Comparison of ENCODE assay signal across 25 cellular contexts in the genomic region with DNA sequence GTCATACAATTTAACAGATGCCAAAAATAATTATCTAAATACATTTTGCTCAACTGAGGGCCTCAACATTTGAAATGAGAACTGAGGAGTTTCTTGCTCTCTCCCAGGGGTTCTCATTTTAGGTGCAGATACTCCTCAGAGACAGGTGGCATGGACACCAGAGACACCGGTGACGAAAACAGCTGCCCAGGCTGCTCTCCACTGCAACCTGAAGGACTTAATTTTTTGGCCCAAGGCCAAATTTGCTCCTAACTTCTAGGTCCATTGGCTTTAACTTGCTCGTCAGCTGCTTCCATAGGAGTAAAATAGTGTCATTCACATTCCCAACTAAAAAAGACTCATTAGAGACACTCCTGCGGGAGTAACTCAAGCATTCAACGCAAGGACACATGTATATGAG.
DNase-seq lines count a peak whose midpoint lies in the region; FAIRE-seq and TF ChIP-seq lines count a peak whose summit lies in the region.
"Had no signal": no experiment of that assay in that cellular context is flagged by ENCODE, and none has a peak within 500 bp of the region (broad histone marks: within the 10 kb centered on the region; RNA-seq: fewer than 3 reads in every experiment).

No MANE protein-coding gene starts in this region.

- DNase-seq in DMS 273 (lab: John Stamatoyannopoulos, UW; ENCODE audit: unreplicated experiment) (peak; percentile 53), DMS 273 treated with DMSO at 0.1 percent for 48 hours (lab: John Stamatoyannopoulos, UW) (no peak), NCI-H2196 treated with DMSO at 0.1 percent for 48 hours (lab: John Stamatoyannopoulos, UW; ENCODE audit: unreplicated experiment) (peak; percentile 34), SK-N-DZ (ENCODE audit: low spot score) (peak; percentile 38), small intestine (peak; percentile 7), glutamatergic neuron (no peak), NAMALWA (ENCODE audit: low spot score) (no peak)
- DNase-seq in activated CD8-positive, alpha-beta memory T cell treated with anti-CD3 and anti-CD28 coated beads for 24 hours, result no peak
- DNase-seq: activated CD4-positive, alpha-beta T cell treated with anti-CD3 and anti-CD28 coated beads, Interleukin-2, amount 50 U/mL, for 1 hour; activated CD8-positive, alpha-beta memory T cell treated with anti-CD3 and anti-CD28 coated beads, Interleukin-2, amount 50 U/mL, for 48 hours; activated effector memory CD4-positive, alpha-beta T cell treated with Interleukin-2 at 50 U/mL for 16 hours; AML-193; NCI-H1048; SHP77 treated with DMSO at 0.1 percent for 48 hours; stimulated activated CD4-positive, alpha-beta T cell treated with anti-CD3 and anti-CD28 coated beads, Interleukin-2, amount 100 ng/mL, for 48 hours; stimulated activated naive CD4-positive, alpha-beta T cell treated with Interleukin-2 at 50 U/mL for 16 hours; T-cell; transverse colon had no signal

- no peaks in the 10 kb centered on the region for H3K27me3 ChIP-seq in small intestine (ENCODE audit: control insufficient read depth in 2 of 2, insufficient read depth in 2 of 2, low read length in 2 of 2)
- H3K27me3 ChIP-seq: transverse colon had no signal

- no peaks in the 10 kb centered on the region for H3K4me1 ChIP-seq in small intestine (ENCODE audit: control insufficient read depth in 2 of 2, insufficient read depth in 1 of 2, low read depth in 1 of 2, low read length in 1 of 2)

- H3K9me3 Mint-ChIP-seq in glutamatergic neuron (ENCODE audit: unreplicated experiment), result no peaks in the 10 kb centered on the region
- H3K9me3 Mint-ChIP-seq: mesothelial cell of epicardium, neural crest cell, T-cell had no signal

- H3K27ac Mint-ChIP-seq in glutamatergic neuron (ENCODE audit: unreplicated experiment), result no peak overlapping the region
- H3K27ac Mint-ChIP-seq: T-cell had no signal

- no peak overlapping the region for H3K4me3 Mint-ChIP-seq in glutamatergic neuron (ENCODE audit: unreplicated experiment)
- H3K4me3 Mint-ChIP-seq: brain, mesothelial cell of epicardium, neural crest cell, T-cell had no signal

- WGBS in small intestine, 3 donors, result 89 to 93% (median 89%) methylated on average over 5 of the region's 5 CpGs

- no peaks in the 10 kb centered on the region for H3K36me3 ChIP-seq in small intestine (ENCODE audit: control insufficient read depth in 2 of 2, insufficient read depth in 2 of 2, low read length in 2 of 2)

- no peak overlapping the region for H3K4me3 ChIP-seq in small intestine (ENCODE audit: low read depth in 1 of 2, low read length in 2 of 2)
- H3K4me3 ChIP-seq: smooth muscle cell, transverse colon had no signal

- peaks cover 13% of the 10 kb centered on the region for H3K4me1 Mint-ChIP-seq in glutamatergic neuron (ENCODE audit: low read depth, unreplicated experiment)

- H3K27me3 Mint-ChIP-seq in glutamatergic neuron (ENCODE audit: unreplicated experiment), result peaks cover 2% of the 10 kb centered on the region
- H3K27me3 Mint-ChIP-seq: brain, T-cell had no signal

- H3K36me3 Mint-ChIP-seq in glutamatergic neuron (ENCODE audit: unreplicated experiment), result no peaks in the 10 kb centered on the region

- no peak for TF ChIP-seq CTCF in glutamatergic neuron (IDR thresholded peaks at IDR 0.05; ENCODE audit: partially characterized antibody, unreplicated experiment)

- FAIRE-seq in small intestine (lab: Jason Lieb, UNC), result no peak
- FAIRE-seq: colon, H54 had no signal

- no peaks in the 10 kb centered on the region for H3K9me3 ChIP-seq in small intestine (ENCODE audit: control insufficient read depth, low read depth)
- H3K9me3 ChIP-seq: transverse colon had no signal

- H3K27ac ChIP-seq in small intestine (ENCODE audit: low read depth in 1 of 2, low read length in 1 of 2), result no peak overlapping the region
- H3K27ac ChIP-seq: 22Rv1, transverse colon had no signal

Comparison
In these comparisons a context has a peak if more than half of its experiments do, and no peak if none do; other contexts are left out.
1. DNase-seq: peak in DMS 273 (single experiment), NCI-H2196 treated with DMSO at 0.1 percent for 48 hours (single experiment), SK-N-DZ (single experiment) and small intestine (single experiment); none in DMS 273 treated with DMSO at 0.1 percent for 48 hours (single experiment), glutamatergic neuron (single experiment), activated CD8-positive, alpha-beta memory T cell treated with anti-CD3 and anti-CD28 coated beads for 24 hours (single experiment) and NAMALWA (single experiment).